In genomic region chr20:38473353-38473795, GRCh38 we compare ENCODE assay signal across 8 cellular contexts. TPM values are rescaled to one million over a fixed set of nuclear protein-coding genes. Genes with fewer than 3 reads are reported as not detected.
DNase-seq lines count a peak whose midpoint lies in the region; ATAC-seq, FAIRE-seq and TF ChIP-seq lines count a peak whose summit lies in the region.

No MANE protein-coding gene starts in this region.

- peak overlapping the region in 1 of 2 experiments; percentile 44 for H3K14ac ChIP-seq in mesenchymal stem cell (ENCODE audit: low read length in 2 of 2)

- H2BK12ac ChIP-seq in mesenchymal stem cell (ENCODE audit: low read length in 2 of 2) = no peak overlapping the region

- no peak for TF ChIP-seq CTCF in bronchial epithelial cell (IDR thresholded peaks at IDR 0.05; ENCODE audit: insufficient read depth, low read length, severe bottlenecking)

- H2BK120ac ChIP-seq in mesenchymal stem cell (ENCODE audit: low read depth, low read length) = no peak overlapping the region

- H3K9me3 ChIP-seq in mesenchymal stem cell (ENCODE audit: control insufficient read depth, low read length) = no peaks in the 10 kb centered on the region

- WGBS in mesenchymal stem cell = 28% methylated on average over 9 of the region's 11 CpGs

- no peak overlapping the region for H3K18ac ChIP-seq in mesenchymal stem cell (ENCODE audit: low read depth in 1 of 2, low read length in 2 of 2)

- H2AK5ac ChIP-seq in mesenchymal stem cell (ENCODE audit: low read length, severe bottlenecking) = peak overlapping the region; percentile 70

- H3K27ac ChIP-seq in mesenchymal stem cell (ENCODE audit: low read length, poor library complexity, severe bottlenecking) = peak overlapping the region; percentile 24

- no peak overlapping the region for H2BK5ac ChIP-seq in mesenchymal stem cell (ENCODE audit: low read depth, low read length, poor library complexity, severe bottlenecking)

- ATAC-seq in GM19328 (IDR thresholded peaks at IDR 0.05; ENCODE audit: unreplicated experiment) (no peak), GM21526 (IDR thresholded peaks at IDR 0.05; ENCODE audit: low FRiP score, unreplicated experiment) (no peak)

- DNase-seq in NCI-H1092 (lab: John Stamatoyannopoulos, UW) = peak; percentile 12
- no peak for DNase-seq in NCI-H1092 treated with DMSO at 0.1 percent for 48 hours (lab: John Stamatoyannopoulos, UW)
- DNase-seq in M059J (ENCODE audit: low read depth) = peak; percentile 66
- DNase-seq in bronchial epithelial cell (ENCODE audit: low read depth) = no peak
- peak; percentile 45 for DNase-seq in mesenchymal stem cell
- no peak for DNase-seq in T-helper 9 cell

- no peak overlapping the region for H3K23ac ChIP-seq in mesenchymal stem cell (ENCODE audit: low read length in 2 of 2)

- no peak overlapping the region for H2AFZ ChIP-seq in mesenchymal stem cell (ENCODE audit: low read depth, low read length)

- no peaks in the 10 kb centered on the region for H3K36me3 ChIP-seq in bronchial epithelial cell (ENCODE audit: control insufficient read depth, insufficient read depth, low read length)
- H3K36me3 ChIP-seq in mesenchymal stem cell (ENCODE audit: control insufficient read depth in 1 of 2, insufficient read depth in 2 of 2, low read depth in 1 of 2, low read length in 2 of 2) = no peaks in the 10 kb centered on the region

- H3K79me1 ChIP-seq in mesenchymal stem cell (replicated peaks; ENCODE audit: low read length, poor library complexity, severe bottlenecking) = peaks cover 11% of the 10 kb centered on the region

- peak overlapping the region; percentile 73 for H3K4me3 ChIP-seq in bronchial epithelial cell (ENCODE audit: low read depth, low read length)
- H3K4me3 ChIP-seq in mesenchymal stem cell (ENCODE audit: insufficient read depth in 1 of 2, low read depth in 1 of 2, low read length in 2 of 2) = peak overlapping the region; percentile 82 to 87

- peak overlapping the region; percentile 45 for H4K8ac ChIP-seq in mesenchymal stem cell (ENCODE audit: low read length)

- peak overlapping the region; percentile 90 for H3K9ac ChIP-seq in mesenchymal stem cell (ENCODE audit: low read length)

- H3K27me3 ChIP-seq in bronchial epithelial cell (ENCODE audit: control insufficient read depth, insufficient read depth, low read length) (no peaks in the 10 kb centered on the region), mesenchymal stem cell (ENCODE audit: control insufficient read depth in 1 of 2, insufficient read depth in 1 of 2, low read length in 2 of 2) (peaks cover 7 to 14% of the 10 kb centered on the region in 2 experiments)

- H4K91ac ChIP-seq in mesenchymal stem cell (ENCODE audit: low read length) = peak overlapping the region; percentile 28

- peak overlapping the region; percentile 61 for H3K4me2 ChIP-seq in mesenchymal stem cell (ENCODE audit: low read length, poor library complexity, severe bottlenecking)

- peaks cover 9% of the 10 kb centered on the region for H3K4me1 ChIP-seq in mesenchymal stem cell (ENCODE audit: control insufficient read depth, insufficient read depth, low read depth, low read length)

- no peak for FAIRE-seq in bronchial epithelial cell (lab: Jason Lieb, UNC)

- peak overlapping the region; percentile 58 to 81 for H3K4ac ChIP-seq in mesenchymal stem cell (ENCODE audit: low read depth in 1 of 2, low read length in 2 of 2)

- H2BK15ac ChIP-seq in mesenchymal stem cell (ENCODE audit: low read depth, poor library complexity, severe bottlenecking) = no peak overlapping the region

RNA-seq across cellular contexts. Expression of gene RALGAPB, which starts 0.7 kb away (rescaled TPM):
- total RNA-seq in M059J (2014; rRNA removed; shearing (Covaris generic)) = 30.5 and 35.9 TPM in 2 replicates
- 20.8 and 28.4 TPM in 2 replicates for total RNA-seq in bronchial epithelial cell
- polyA plus RNA-seq in mesenchymal stem cell (2013, experiment 1 of 2) = 17.5 TPM
- polyA plus RNA-seq in mesenchymal stem cell (2013, experiment 2 of 2) = 16.6 TPM

RNA-seq across cellular contexts. Expression of gene SNHG17, which starts 38.2 kb away (rescaled TPM):
- 6.1 and 24.9 TPM in 2 replicates for total RNA-seq in M059J (2014; rRNA removed; shearing (Covaris generic))
- 12.2 and 19.5 TPM in 2 replicates for total RNA-seq in bronchial epithelial cell
- polyA plus RNA-seq in mesenchymal stem cell (2013, experiment 1 of 2) = 33.0 TPM
- polyA plus RNA-seq in mesenchymal stem cell (2013, experiment 2 of 2) = 30.3 TPM

Comparison
In these comparisons a context has a peak if more than half of its experiments do, and no peak if none do; other contexts are left out.
1. DNase-seq: peak in NCI-H1092 (single experiment), M059J (single experiment) and mesenchymal stem cell (single experiment); none in NCI-H1092 treated with DMSO at 0.1 percent for 48 hours (single experiment), bronchial epithelial cell (single experiment) and T-helper 9 cell (single experiment).